8 cellular contexts compared by ENCODE assay signal in the genomic region with DNA sequence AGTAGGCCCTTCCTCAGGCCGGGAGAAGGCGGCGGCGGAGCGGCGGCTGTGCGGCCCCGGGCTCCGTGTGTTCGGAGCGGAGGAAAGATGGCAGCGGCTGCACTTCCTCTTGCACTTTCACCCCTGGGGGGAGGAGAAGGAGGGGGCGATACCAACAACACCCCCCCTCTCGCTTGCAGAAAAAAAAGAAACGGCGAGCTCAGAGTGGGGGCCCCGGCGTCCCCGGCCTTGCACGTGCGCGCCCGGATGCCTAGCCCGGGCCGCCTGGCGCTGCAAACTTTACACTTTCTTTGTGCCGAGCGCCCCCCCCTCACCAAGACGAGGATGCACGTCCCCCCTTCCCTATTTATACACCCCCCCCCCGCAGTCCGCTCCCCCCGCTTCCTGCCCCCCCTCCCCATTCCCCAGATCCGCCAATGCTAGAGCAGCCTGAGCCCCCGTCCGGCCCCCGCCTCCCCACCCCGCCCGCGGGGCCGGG. TPM values are rescaled to one million over a fixed set of nuclear protein-coding genes. Genes with fewer than 3 reads are reported as not detected.
DNase-seq lines count a peak whose midpoint lies in the region; ATAC-seq and TF ChIP-seq lines count a peak whose summit lies in the region.

A gene with protein sequence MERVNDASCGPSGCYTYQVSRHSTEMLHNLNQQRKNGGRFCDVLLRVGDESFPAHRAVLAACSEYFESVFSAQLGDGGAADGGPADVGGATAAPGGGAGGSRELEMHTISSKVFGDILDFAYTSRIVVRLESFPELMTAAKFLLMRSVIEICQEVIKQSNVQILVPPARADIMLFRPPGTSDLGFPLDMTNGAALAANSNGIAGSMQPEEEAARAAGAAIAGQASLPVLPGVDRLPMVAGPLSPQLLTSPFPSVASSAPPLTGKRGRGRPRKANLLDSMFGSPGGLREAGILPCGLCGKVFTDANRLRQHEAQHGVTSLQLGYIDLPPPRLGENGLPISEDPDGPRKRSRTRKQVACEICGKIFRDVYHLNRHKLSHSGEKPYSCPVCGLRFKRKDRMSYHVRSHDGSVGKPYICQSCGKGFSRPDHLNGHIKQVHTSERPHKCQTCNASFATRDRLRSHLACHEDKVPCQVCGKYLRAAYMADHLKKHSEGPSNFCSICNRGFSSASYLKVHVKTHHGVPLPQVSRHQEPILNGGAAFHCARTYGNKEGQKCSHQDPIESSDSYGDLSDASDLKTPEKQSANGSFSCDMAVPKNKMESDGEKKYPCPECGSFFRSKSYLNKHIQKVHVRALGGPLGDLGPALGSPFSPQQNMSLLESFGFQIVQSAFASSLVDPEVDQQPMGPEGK (minus strand): TSS at position 92 of the 478 bp plus-strand sequence. CDS start 744 bp downstream, outside the sequence.

- H3K9me3 ChIP-seq in CD8-positive, alpha-beta T cell (ENCODE audit: low read length), result no peaks in the 10 kb centered on the region
- no peaks in the 10 kb centered on the region for H3K9me3 ChIP-seq in SK-N-SH

- H3F3A ChIP-seq in SK-N-SH (replicated peaks; ENCODE audit: insufficient read depth), result peaks cover 11% of the 10 kb centered on the region

- H3K4me3 Mint-ChIP-seq in CD8-positive, alpha-beta T cell, result peak within 1 kb of the TSS; percentile 90
- peak within 1 kb of the TSS; percentile 85 for H3K4me3 Mint-ChIP-seq in progenitor cell of endocrine pancreas (ENCODE audit: low read depth)

- no peak for TF ChIP-seq CTCF in CD8-positive, alpha-beta T cell (IDR thresholded peaks at IDR 0.05)
- TF ChIP-seq CTCF in SK-N-SH (IDR thresholded peaks at IDR 0.05) (no peak), progenitor cell of endocrine pancreas (IDR thresholded peaks at IDR 0.05; ENCODE audit: unreplicated experiment) (no peak)

- H3K4me2 ChIP-seq in SK-N-SH, result peak within 1 kb of the TSS; percentile 99

- CTCF ChIA-PET in CD8-positive, alpha-beta T cell (lab: Charles Lee), result interaction anchor here (0.6 to 1.5 kb wide), 5 partner anchors 47 to 289 kb away, joined by 3 to 4 read pairs (median 3); no protein-coding TSS in a partner anchor
- CTCF ChIA-PET in SK-N-SH (lab: Yijun Ruan, JAX), result interaction anchor here (0.8 to 2.2 kb wide), 4 partner anchors 23 to 53 kb away, joined by 3 to 16 read pairs (median 4); a partner anchor contains a TSS

- H3K4me3 ChIP-seq in CD8-positive, alpha-beta T cell (ENCODE audit: low read depth, low read length), result peak within 1 kb of the TSS; percentile 72
- H3K4me3 ChIP-seq in SK-N-SH (ENCODE audit: low read depth in 2 of 2, low read length in 1 of 2), result peak within 1 kb of the TSS; percentile 70 to 71
- H3K4me3 ChIP-seq in urinary bladder (ENCODE audit: low read depth, low read length), result peak within 1 kb of the TSS; percentile 84

- peak; percentile 58 for ATAC-seq in CD8-positive, alpha-beta T cell
- peak; percentile 30 for ATAC-seq in GM21360 (IDR thresholded peaks at IDR 0.05; ENCODE audit: unreplicated experiment)
- ATAC-seq in left cardiac atrium, result peak; percentile 24 to 45

- no peaks in the 10 kb centered on the region for H3K9me3 Mint-ChIP-seq in CD8-positive, alpha-beta T cell
- H3K9me3 Mint-ChIP-seq in progenitor cell of endocrine pancreas (ENCODE audit: low read depth), result no peaks in the 10 kb centered on the region

- H3K9ac ChIP-seq in SK-N-SH, result peak within 1 kb of the TSS; percentile 86

- H3K36me3 ChIP-seq in CD8-positive, alpha-beta T cell (ENCODE audit: insufficient read depth, low read length), result peaks cover 10% of the 10 kb centered on the region
- peaks cover 22 to 30% of the 10 kb centered on the region in 2 experiments for H3K36me3 ChIP-seq in SK-N-SH (replicated peaks in 1 of 2; ENCODE audit: control insufficient read depth in 1 of 2, insufficient read depth in 2 of 2, low read length in 1 of 2)
- no peaks in the 10 kb centered on the region for H3K36me3 ChIP-seq in urinary bladder (ENCODE audit: insufficient read depth)

- WGBS in SK-N-SH (ENCODE audit: low lambda C conversion rate), result 0% methylated on average over 14 of the region's 41 CpGs
- WGBS in adipose tissue, 3 donors, result 0% methylated on average over 11 to 40 of the region's 41 CpGs
- under 1% methylated on average over 41 of the region's 41 CpGs for WGBS in urinary bladder

- peaks cover 47% of the 10 kb centered on the region for H3K4me1 Mint-ChIP-seq in CD8-positive, alpha-beta T cell (ENCODE audit: low read depth)
- H3K4me1 Mint-ChIP-seq in progenitor cell of endocrine pancreas (ENCODE audit: low read depth), result peaks cover 43% of the 10 kb centered on the region

- no peaks in the 10 kb centered on the region for H3K9me2 ChIP-seq in SK-N-SH

- peak within 1 kb of the TSS; percentile 93 for H3K27ac Mint-ChIP-seq in CD8-positive, alpha-beta T cell
- H3K27ac Mint-ChIP-seq in progenitor cell of endocrine pancreas, result peak within 1 kb of the TSS; percentile 96

- peaks cover 44% of the 10 kb centered on the region for H4K20me1 ChIP-seq in SK-N-SH (ENCODE audit: insufficient read depth)

- H3K27ac ChIP-seq in CD8-positive, alpha-beta T cell (ENCODE audit: low read depth, low read length), result peak within 1 kb of the TSS; percentile 51
- H3K27ac ChIP-seq in SK-N-SH (ENCODE audit: low read depth in 2 of 2, low read length in 1 of 2) (peak within 1 kb of the TSS; percentile 78 to 98), adipose tissue (ENCODE audit: low read depth, low read length) (peak within 1 kb of the TSS; percentile 80), urinary bladder (ENCODE audit: low read depth) (peak within 1 kb of the TSS; percentile 88)

- no peaks in the 10 kb centered on the region for H3K27me3 ChIP-seq in CD8-positive, alpha-beta T cell (ENCODE audit: insufficient read depth, low read length)
- no peaks in the 10 kb centered on the region for H3K27me3 ChIP-seq in SK-N-SH (ENCODE audit: insufficient read depth)

- H2AFZ ChIP-seq in SK-N-SH (ENCODE audit: low read depth), result peak within 1 kb of the TSS; percentile 64; the same call in 1 of the 2 replicates

- no peaks in the 10 kb centered on the region for H3K27me3 Mint-ChIP-seq in CD8-positive, alpha-beta T cell (ENCODE audit: low read depth)
- no peaks in the 10 kb centered on the region for H3K27me3 Mint-ChIP-seq in progenitor cell of endocrine pancreas

- intact Hi-C loops in CD8-positive, alpha-beta T cell (cut with DNase I, micrococcal nuclease), result loop anchor here (1.0 to 10.0 kb wide), 12 partner anchors 53 to 1764 kb away; a partner anchor contains a TSS
- intact Hi-C loops in left cardiac atrium (cut with DNase I), result loop anchor here (2.0 to 10.0 kb wide), 4 partner anchors 49 to 289 kb away; a partner anchor contains a TSS

- peaks cover 45% of the 10 kb centered on the region for H3K4me1 ChIP-seq in CD8-positive, alpha-beta T cell (ENCODE audit: insufficient read depth, low read length)
- H3K4me1 ChIP-seq in SK-N-SH (ENCODE audit: control insufficient read depth in 1 of 2, insufficient read depth in 2 of 2, low read depth in 1 of 2, low read length in 1 of 2) (peaks cover 19 to 52% of the 10 kb centered on the region in 2 experiments), urinary bladder (ENCODE audit: insufficient read depth) (no peaks in the 10 kb centered on the region)

- H3K79me2 ChIP-seq in SK-N-SH (ENCODE audit: insufficient read depth), result peaks cover 49% of the 10 kb centered on the region

- POLR2A ChIA-PET in CD8-positive, alpha-beta T cell (lab: Charles Lee), result interaction anchor here (0.6 to 6.4 kb wide), 27 partner anchors 9 to 331 kb away, joined by 3 to 122 read pairs (median 4); a partner anchor contains a TSS
- POLR2A ChIA-PET in SK-N-SH (lab: Yijun Ruan, JAX), result interaction anchor here (0.6 to 2.2 kb wide), 15 partner anchors 9 to 1543 kb away, joined by 3 to 32 read pairs (median 3); a partner anchor contains a TSS

- TF ChIP-seq RAD21 in SK-N-SH (IDR thresholded peaks at IDR 0.05; ENCODE audit: low read length), result no peak

- H3K36me3 Mint-ChIP-seq in CD8-positive, alpha-beta T cell, result peaks cover 35% of the 10 kb centered on the region
- H3K36me3 Mint-ChIP-seq in progenitor cell of endocrine pancreas (ENCODE audit: insufficient read depth), result peaks cover 2% of the 10 kb centered on the region

- no peak for TF ChIP-seq EP300 in SK-N-SH (IDR thresholded peaks at IDR 0.05; ENCODE audit: borderline replicate concordance in 1 of 2, low read depth in 1 of 2, low read length in 1 of 2)

- peak; percentile 64 to 93 (median 80) for DNase-seq in CD8-positive, alpha-beta T cell
- DNase-seq in Kasumi-1 (lab: John Stamatoyannopoulos, UW), result peak; percentile 88 to 92
- DNase-seq in SK-N-SH, result peak; percentile 94
- DNase-seq in left cardiac atrium, result peak; percentile 77
- DNase-seq in progenitor cell of endocrine pancreas (ENCODE audit: low spot score, unreplicated experiment), result peak; percentile 67

TF ChIP-seq in SK-N-SH, 30 proteins besides CTCF, POLR2A, EP300 and RAD21 (continues in another document):
- TF ChIP-seq NRF1 (IDR thresholded peaks at IDR 0.05; ENCODE audit: low read depth, low read length) (no peak), SMC3 (IDR thresholded peaks at IDR 0.05; ENCODE audit: low read depth, low read length) (no peak), FOXM1 (IDR thresholded peaks at IDR 0.05; ENCODE audit: low read depth) (0 out of 2 replicates have a peak, but pooled peaks have one; percentile 21), EZH2phosphoT487 (IDR thresholded peaks at IDR 0.05; ENCODE audit: borderline replicate concordance, low read depth) (no peak), CHD2 (IDR thresholded peaks at IDR 0.05; ENCODE audit: low read length, partially characterized antibody) (peak; percentile 35), MEF2A (IDR thresholded peaks at IDR 0.05; ENCODE audit: borderline replicate concordance, low read depth) (no peak), TCF12 (IDR thresholded peaks at IDR 0.05) (0 out of 2 replicates have a peak, but pooled peaks have one; percentile 17), TAF1 (IDR thresholded peaks at IDR 0.05; ENCODE audit: borderline replicate concordance, low read depth, low read length) (peak; percentile 59; the same call in 1 of the 2 replicates), ELF1 (IDR thresholded peaks at IDR 0.05) (peak; percentile 11; the same call in 1 of the 2 replicates), RFX5 (IDR thresholded peaks at IDR 0.05; ENCODE audit: low read length) (no peak), GABPA (IDR thresholded peaks at IDR 0.05; ENCODE audit: low read depth) (peak; percentile 71), SIN3A (IDR thresholded peaks at IDR 0.05; ENCODE audit: borderline replicate concordance, low read depth, low read length) (no peak)
- TF ChIP-seq, protein P1, sequence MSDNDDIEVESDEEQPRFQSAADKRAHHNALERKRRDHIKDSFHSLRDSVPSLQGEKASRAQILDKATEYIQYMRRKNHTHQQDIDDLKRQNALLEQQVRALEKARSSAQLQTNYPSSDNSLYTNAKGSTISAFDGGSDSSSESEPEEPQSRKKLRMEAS (IDR thresholded peaks at IDR 0.05; ENCODE audit: low read depth), result peak; percentile 84

RNA-seq across cellular contexts. Expression of the gene that starts here (rescaled TPM):
- 10 to 100 TPM; 57.8 to 61.3 TPM for total RNA-seq in CD8-positive, alpha-beta T cell
- 19.1 and 21.8 TPM in 2 replicates for polyA plus RNA-seq in SK-N-SH (2012; rRNA removed)
- polyA plus RNA-seq in SK-N-SH (2012; cell fraction: cytosol; rRNA removed), result 9.7 and 15.2 TPM in 2 replicates
- polyA plus RNA-seq in SK-N-SH (2012; cell fraction: nucleus; rRNA removed), result 25.7 and 27.0 TPM in 2 replicates
- polyA plus RNA-seq in adipose tissue, result 10 to 100 TPM in 2 of 3 donors, 1 to 10 TPM in 1; 9.9 to 13.3 (median 12.3) TPM
- total RNA-seq in left cardiac atrium, result 10 to 100 TPM; 11.5 to 12.3 TPM
- total RNA-seq in progenitor cell of endocrine pancreas, result 88.8 and 93.6 TPM in 2 replicates
- 17.6 TPM for total RNA-seq in urinary bladder
- polyA plus RNA-seq in urinary bladder, result 25.6 TPM

Comparison
In these comparisons a context has a peak if more than half of its experiments do, and no peak if none do; other contexts are left out.
1. Peak in every context shown above with its lines: DNase-seq, ATAC-seq, H3K4me3 ChIP-seq and H3K27ac ChIP-seq.